11 cellular contexts compared by ENCODE assay signal in genomic region chr3:16433701-16434151, GRCh38.
DNase-seq lines count a peak whose midpoint lies in the region; ATAC-seq and TF ChIP-seq lines count a peak whose summit lies in the region.
"Had no signal": no experiment of that assay in that cellular context is flagged by ENCODE, and none has a peak within 500 bp of the region (broad histone marks: within the 10 kb centered on the region; RNA-seq: fewer than 3 reads in every experiment).

No MANE protein-coding gene starts in this region.

- H3K9ac ChIP-seq in BLaER1 treated with 17β-estradiol and CSF1 and Interleukin-3, amounts not matched to agents 10 nM and 100 nM: peak overlapping the region in 2 of 11 experiments; percentile 4 to 9; a peak in 1 of 22 replicates

- peak overlapping the region; percentile 45 to 92 (median 82) for H3K4me2 ChIP-seq in BLaER1 treated with 17β-estradiol and CSF1 and Interleukin-3, amounts not matched to agents 10 nM and 100 nM

- peak overlapping the region in 5 of 11 experiments; percentile 8 to 29 (median 20); a peak in 4 of 22 replicates for H3K27ac ChIP-seq in BLaER1 treated with 17β-estradiol and CSF1 and Interleukin-3, amounts not matched to agents 10 nM and 100 nM
- no peak overlapping the region for H3K27ac ChIP-seq in WERI-Rb-1

- no peak for TF ChIP-seq CTCF in WERI-Rb-1 (IDR thresholded peaks at IDR 0.05; ENCODE audit: low read depth, low read length)

- ATAC-seq in HG02642 (IDR thresholded peaks at IDR 0.05; ENCODE audit: poor library complexity, unreplicated experiment): peak; percentile 82
- peak; percentile 53 for ATAC-seq in HG03469 (IDR thresholded peaks at IDR 0.05; ENCODE audit: unreplicated experiment)

- no peaks in the 10 kb centered on the region for H3K27me3 ChIP-seq in BLaER1 treated with 17β-estradiol and CSF1 and Interleukin-3, amounts not matched to agents 10 nM and 100 nM
- no peaks in the 10 kb centered on the region for H3K27me3 ChIP-seq in WERI-Rb-1 (ENCODE audit: insufficient read depth, low read depth, severe bottlenecking)

- H3K36me3 ChIP-seq in BLaER1 treated with 17β-estradiol and CSF1 and Interleukin-3, amounts not matched to agents 10 nM and 100 nM: peaks cover 20 to 57% (median 34%) of the 10 kb centered on the region in 11 experiments; a peak in 20 of 22 replicates
- no peaks in the 10 kb centered on the region for H3K36me3 ChIP-seq in WERI-Rb-1

- peak overlapping the region in 1 of 10 experiments; percentile 18; a peak in 1 of 20 replicates for H3K4me3 ChIP-seq in BLaER1 treated with 17β-estradiol and CSF1 and Interleukin-3, amounts not matched to agents 10 nM and 100 nM
- H3K4me3 ChIP-seq in WERI-Rb-1 (ENCODE audit: low read depth, low read length): no peak overlapping the region

- peak; percentile 36 for DNase-seq in GM19238 (ENCODE audit: insufficient read length, low spot score)
- no peak for DNase-seq in WERI-Rb-1
- no peak for DNase-seq in anterior cingulate cortex (lab: John Stamatoyannopoulos, UW)
- DNase-seq in DMS 273 (lab: John Stamatoyannopoulos, UW; ENCODE audit: unreplicated experiment): no peak
- no peak for DNase-seq in NCI-H2029 (lab: John Stamatoyannopoulos, UW)
- DNase-seq: ACHN; Kasumi-1; stimulated activated CD4-positive, alpha-beta T cell treated with anti-CD3 and anti-CD28 coated beads, Interleukin-4, amount 100 ng/mL, for 24 hours had no signal

- H4K20me1 ChIP-seq in BLaER1 treated with 17β-estradiol and CSF1 and Interleukin-3, amounts not matched to agents 10 nM and 100 nM: peaks cover 12 to 87% (median 50%) of the 10 kb centered on the region in 11 experiments; a peak in 20 of 22 replicates

- no peaks in the 10 kb centered on the region; a peak in 1 of 22 replicates for H3K9me3 ChIP-seq in BLaER1 treated with 17β-estradiol and CSF1 and Interleukin-3, amounts not matched to agents 10 nM and 100 nM (replicated peaks in 1 of 11)
- H3K9me3 ChIP-seq in WERI-Rb-1 (ENCODE audit: severe bottlenecking): no peaks in the 10 kb centered on the region

- peaks cover 28 to 60% (median 52%) of the 10 kb centered on the region in 10 experiments for H3K4me1 ChIP-seq in BLaER1 treated with 17β-estradiol and CSF1 and Interleukin-3, amounts not matched to agents 10 nM and 100 nM
